Comparison of ENCODE assay signal across 14 cellular contexts in the genomic region with DNA sequence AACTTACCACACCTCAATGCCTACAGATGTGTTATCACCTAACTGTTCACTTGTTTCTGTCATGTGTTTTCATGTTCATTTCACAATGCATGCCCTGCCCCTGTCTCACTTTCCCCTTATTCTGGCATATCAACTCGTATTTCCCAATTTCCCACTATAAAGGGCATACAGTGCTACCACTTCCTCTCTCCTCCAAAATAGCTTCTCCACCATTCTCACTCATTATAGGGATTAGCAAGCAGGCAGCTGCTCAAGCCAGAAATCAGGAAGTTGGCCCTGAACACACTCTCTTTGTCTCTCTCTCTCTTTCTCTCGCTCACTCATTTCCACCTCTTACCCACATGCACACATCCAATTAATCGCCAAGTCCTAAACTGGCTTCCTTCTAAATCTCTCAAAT.
DNase-seq lines count a peak whose midpoint lies in the region; ATAC-seq, FAIRE-seq and TF ChIP-seq lines count a peak whose summit lies in the region.
"Had no signal": no experiment of that assay in that cellular context is flagged by ENCODE, and none has a peak within 500 bp of the region (broad histone marks: within the 10 kb centered on the region; RNA-seq: fewer than 3 reads in every experiment).

No MANE protein-coding gene starts in this region.

- peaks cover 13% of the 10 kb centered on the region for H3K4me1 Mint-ChIP-seq in T-helper 2 cell treated with Interferon-gamma antibody and Interleukin-4, amounts not matched to agents 5 μg/mL and 100 μg/mL, for 36 hours (ENCODE audit: low read depth)

- H3K4me1 ChIP-seq in smooth muscle cell (ENCODE audit: low read depth) = peaks cover 14% of the 10 kb centered on the region
- H3K4me1 ChIP-seq: A549 had no signal

- no peaks in the 10 kb centered on the region for H3K79me2 ChIP-seq in smooth muscle cell (ENCODE audit: low read depth)

- DNase-seq in T-helper 2 cell treated with Interferon-gamma antibody and Interleukin-4, amounts not matched to agents 5 μg/mL and 100 μg/mL, for 36 hours (ENCODE audit: low spot score) = no peak
- DNase-seq in T-helper 2 cell (no peak), RPMI7951 (ENCODE audit: low read depth) (peak; percentile 3), fibroblast of pulmonary artery (ENCODE audit: low read depth) (peak; percentile 3), smooth muscle cell (lab: John Stamatoyannopoulos, UW; ENCODE audit: unreplicated experiment) (no peak), GM19239 (ENCODE audit: insufficient read length, low spot score) (no peak), left lobe of liver (ENCODE audit: low spot score) (no peak)
- no peak for DNase-seq in activated naive CD4-positive, alpha-beta T cell treated with anti-CD3 and anti-CD28 coated beads, Interleukin-2, amount 50 U/mL, for 16 hours
- DNase-seq: activated B cell treated with CpG ODN at 0.5 μM for 24 hours; activated effector memory CD4-positive, alpha-beta T cell treated with Interleukin-2 at 50 U/mL for 16 hours; NCI-H1105 had no signal

- H3K27me3 Mint-ChIP-seq in T-helper 2 cell treated with Interferon-gamma antibody and Interleukin-4, amounts not matched to agents 5 μg/mL and 100 μg/mL, for 36 hours (ENCODE audit: low read depth) = no peaks in the 10 kb centered on the region
- H3K27me3 Mint-ChIP-seq: activated B cell treated with CpG ODN at 0.5 μM for 24 hours had no signal

- no peak overlapping the region for H3K9ac ChIP-seq in smooth muscle cell (ENCODE audit: low read depth)

- peak overlapping the region; percentile 34 for H3K4me2 ChIP-seq in smooth muscle cell
- H3K4me2 ChIP-seq: A549 had no signal

- no peak for ATAC-seq in left lobe of liver
- ATAC-seq: A549, HCT116 had no signal

- 54% methylated on average over 3 of the region's 3 CpGs for WGBS in smooth muscle cell (ENCODE audit: low lambda C conversion rate)

- H3K27ac ChIP-seq in smooth muscle cell (ENCODE audit: low read depth) = peak overlapping the region; percentile 22
- H3K27ac ChIP-seq: A549 had no signal

- no peaks in the 10 kb centered on the region for H3K36me3 ChIP-seq in smooth muscle cell (ENCODE audit: low read depth)

- peak overlapping the region; percentile 1 for H3K4me3 Mint-ChIP-seq in T-helper 2 cell treated with Interferon-gamma antibody and Interleukin-4, amounts not matched to agents 5 μg/mL and 100 μg/mL, for 36 hours
- H3K4me3 Mint-ChIP-seq: activated B cell treated with CpG ODN at 0.5 μM for 24 hours had no signal

- H3K9me3 Mint-ChIP-seq in T-helper 2 cell treated with Interferon-gamma antibody and Interleukin-4, amounts not matched to agents 5 μg/mL and 100 μg/mL, for 36 hours = no peaks in the 10 kb centered on the region
- H3K9me3 Mint-ChIP-seq: activated B cell treated with CpG ODN at 0.5 μM for 24 hours had no signal

- H3F3A ChIP-seq in smooth muscle cell (ENCODE audit: low read depth) = no peaks in the 10 kb centered on the region

- H3K36me3 Mint-ChIP-seq in T-helper 2 cell treated with Interferon-gamma antibody and Interleukin-4, amounts not matched to agents 5 μg/mL and 100 μg/mL, for 36 hours (ENCODE audit: low read depth) = no peaks in the 10 kb centered on the region

- H4K20me1 ChIP-seq in smooth muscle cell (ENCODE audit: low read depth) = no peaks in the 10 kb centered on the region

- FAIRE-seq in GM19239 (lab: Jason Lieb, UNC) = no peak
- FAIRE-seq: A549, G401.6 had no signal

- H2AFZ ChIP-seq in smooth muscle cell (ENCODE audit: low read depth) = no peak overlapping the region

- H3K4me3 ChIP-seq in fibroblast of pulmonary artery (replicated peaks; ENCODE audit: low read depth, low read length) (no peak overlapping the region), smooth muscle cell (no peak overlapping the region)
- H3K4me3 ChIP-seq: A549 had no signal

- no peaks in the 10 kb centered on the region for H3K9me3 ChIP-seq in smooth muscle cell (replicated peaks; ENCODE audit: low read depth)
- H3K9me3 ChIP-seq: A549 had no signal

- H3K27ac Mint-ChIP-seq in T-helper 2 cell treated with Interferon-gamma antibody and Interleukin-4, amounts not matched to agents 5 μg/mL and 100 μg/mL, for 36 hours = peak overlapping the region; percentile 41
- H3K27ac Mint-ChIP-seq: activated B cell treated with CpG ODN at 0.5 μM for 24 hours had no signal

- H3K27me3 ChIP-seq in smooth muscle cell (ENCODE audit: low read depth) = no peaks in the 10 kb centered on the region

- TF ChIP-seq CTCF in fibroblast of pulmonary artery (IDR thresholded peaks at IDR 0.05; ENCODE audit: low read length, missing control alignments) (no peak), smooth muscle cell (IDR thresholded peaks at IDR 0.05; ENCODE audit: borderline replicate concordance, insufficient read depth, poor library complexity, severe bottlenecking) (no peak)

Comparison
In these comparisons a context has a peak if more than half of its experiments do, and no peak if none do; other contexts are left out.
1. DNase-seq: peak in RPMI7951 (single experiment) and fibroblast of pulmonary artery (single experiment); none in T-helper 2 cell treated with Interferon-gamma antibody and Interleukin-4, amounts not matched to agents 5 μg/mL and 100 μg/mL, for 36 hours (single experiment), T-helper 2 cell (0 of 5), smooth muscle cell (single experiment), GM19239 (single experiment), left lobe of liver (single experiment) and activated naive CD4-positive, alpha-beta T cell treated with anti-CD3 and anti-CD28 coated beads, Interleukin-2, amount 50 U/mL, for 16 hours (single experiment).